14 cellular contexts compared by ENCODE assay signal in genomic region chr1:226530591-226530990, GRCh38. TPM values are rescaled to one million over a fixed set of nuclear protein-coding genes. Genes with fewer than 3 reads are reported as not detected.
DNase-seq lines count a peak whose midpoint lies in the region; ATAC-seq and TF ChIP-seq lines count a peak whose summit lies in the region.
"Had no signal": no experiment of that assay in that cellular context is flagged by ENCODE, and none has a peak within 500 bp of the region (broad histone marks: within the 10 kb centered on the region; RNA-seq: fewer than 3 reads in every experiment).

No MANE protein-coding gene starts in this region.

- H3K36me3 Mint-ChIP-seq in neural crest cell (ENCODE audit: low read depth) (no peaks in the 10 kb centered on the region), type B pancreatic cell (no peaks in the 10 kb centered on the region)
- H3K36me3 Mint-ChIP-seq: CD4-positive, CD25-positive, alpha-beta regulatory T cell; CD8-positive, alpha-beta T cell had no signal

- peaks cover 3% of the 10 kb centered on the region for H3K27me3 Mint-ChIP-seq in neural crest cell (ENCODE audit: low read depth)
- peaks cover 13% of the 10 kb centered on the region for H3K27me3 Mint-ChIP-seq in type B pancreatic cell

- ATAC-seq in HG02885 (IDR thresholded peaks at IDR 0.05; ENCODE audit: poor library complexity, unreplicated experiment), result no peak
- ATAC-seq: CD8-positive, alpha-beta T cell had no signal

- no peak for TF ChIP-seq CTCF in neural crest cell (conservative IDR thresholded peaks at IDR 0.05)
- no peak for TF ChIP-seq CTCF in type B pancreatic cell (conservative IDR thresholded peaks at IDR 0.05)

- H3K4me3 Mint-ChIP-seq in neural crest cell (no peak overlapping the region), type B pancreatic cell (no peak overlapping the region)
- H3K4me3 Mint-ChIP-seq: B cell; CD4-positive, CD25-positive, alpha-beta regulatory T cell; CD8-positive, alpha-beta T cell had no signal

- DNase-seq in activated effector memory CD4-positive, alpha-beta T cell treated with anti-CD3 and anti-CD28 coated beads, Interleukin-2, amount 50 U/mL, for 16 hours, result peak; percentile 44
- no peak for DNase-seq in activated effector memory CD4-positive, alpha-beta T cell treated with Interleukin-2 at 50 U/mL for 16 hours
- no peak for DNase-seq in neural crest cell (ENCODE audit: low read depth, low spot score)
- peak; percentile 80 for DNase-seq in putamen (ENCODE audit: low spot score)
- no peak for DNase-seq in type B pancreatic cell (ENCODE audit: extremely low spot score, unreplicated experiment)
- no peak for DNase-seq in UCSD-AML1 (lab: John Stamatoyannopoulos, UW; ENCODE audit: unreplicated experiment)
- DNase-seq: Caco-2; CD4-positive, CD25-positive, alpha-beta regulatory T cell; CD8-positive, alpha-beta T cell; DMS153; DND-41; GOT3 had no signal

- H3K27ac Mint-ChIP-seq in neural crest cell (ENCODE audit: unreplicated experiment) (peak overlapping the region; percentile 57), type B pancreatic cell (no peak overlapping the region)
- H3K27ac Mint-ChIP-seq: B cell; CD8-positive, alpha-beta T cell had no signal

- H3K4me1 Mint-ChIP-seq in neural crest cell (peaks cover 16% of the 10 kb centered on the region), type B pancreatic cell (ENCODE audit: unreplicated experiment) (peaks cover 13% of the 10 kb centered on the region)
- H3K4me1 Mint-ChIP-seq: B cell; CD4-positive, CD25-positive, alpha-beta regulatory T cell had no signal

- no peaks in the 10 kb centered on the region for H3K9me3 Mint-ChIP-seq in neural crest cell
- no peaks in the 10 kb centered on the region for H3K9me3 Mint-ChIP-seq in type B pancreatic cell
- H3K9me3 Mint-ChIP-seq: CD8-positive, alpha-beta T cell had no signal

RNA-seq across cellular contexts. Expression of gene STUM, which starts 18.0 kb away (rescaled TPM):
- total RNA-seq in neural crest cell (0.86 and 1.1 TPM in 2 replicates), type B pancreatic cell (ENCODE audit: low replicate concordance) (2.2 and 2.8 TPM in 2 replicates)
- total RNA-seq: CD4-positive, CD25-positive, alpha-beta regulatory T cell; CD8-positive, alpha-beta T cell had no signal

Comparison
In these comparisons a context has a peak if more than half of its experiments do, and no peak if none do; other contexts are left out.
1. DNase-seq: peak in activated effector memory CD4-positive, alpha-beta T cell treated with anti-CD3 and anti-CD28 coated beads, Interleukin-2, amount 50 U/mL, for 16 hours (single experiment) and putamen (single experiment); none in activated effector memory CD4-positive, alpha-beta T cell treated with Interleukin-2 at 50 U/mL for 16 hours (single experiment), neural crest cell (single experiment), type B pancreatic cell (single experiment) and UCSD-AML1 (single experiment).